8 cellular contexts compared by ENCODE assay signal in genomic region chr3:167684389-167684993, GRCh38. TPM values are rescaled to one million over a fixed set of nuclear protein-coding genes. Genes with fewer than 3 reads are reported as not detected.
A peak's percentile ranks its signal among the peaks of the same experiment; 100 is the strongest.
DNase-seq lines count a peak whose midpoint lies in the region; ATAC-seq lines count a peak whose summit lies in the region.

No MANE protein-coding gene starts in this region.

- ATAC-seq in GM19463 (IDR thresholded peaks at IDR 0.05; ENCODE audit: unreplicated experiment) (peak; percentile 78), HG03571 (IDR thresholded peaks at IDR 0.05; ENCODE audit: unreplicated experiment) (peak; percentile 69)
- ATAC-seq in activated T-helper 17 cell treated with anti-CD3 and anti-CD28 coated beads, Interleukin-2, amount 50 U/mL, for 72 hours (replicated peaks) = peak; percentile 59

- peaks cover 4% of the 10 kb centered on the region for H3K4me1 Mint-ChIP-seq in activated T-helper 17 cell treated with anti-CD3 and anti-CD28 coated beads, Interleukin-2, amount 50 U/mL, for 72 hours

- H3K36me3 Mint-ChIP-seq in activated T-helper 17 cell treated with anti-CD3 and anti-CD28 coated beads, Interleukin-2, amount 50 U/mL, for 72 hours (ENCODE audit: low read depth) = peaks cover 79% of the 10 kb centered on the region

- H3K9me3 Mint-ChIP-seq in activated T-helper 17 cell treated with anti-CD3 and anti-CD28 coated beads, Interleukin-2, amount 50 U/mL, for 72 hours = no peaks in the 10 kb centered on the region

- DNase-seq in EH (ENCODE audit: low read depth) = peak; percentile 63
- peak; percentile 65 for DNase-seq in NCI-H82 treated with DMSO at 0.1 percent for 48 hours (lab: John Stamatoyannopoulos, UW; ENCODE audit: unreplicated experiment)
- DNase-seq in glomerular visceral epithelial cell (ENCODE audit: extremely low spot score) = peak; percentile 52
- peak; percentile 63 for DNase-seq in renal cortical epithelial cell (ENCODE audit: low read depth)
- DNase-seq in NCI-H226 = no peak

- H3K27me3 Mint-ChIP-seq in activated T-helper 17 cell treated with anti-CD3 and anti-CD28 coated beads, Interleukin-2, amount 50 U/mL, for 72 hours = no peaks in the 10 kb centered on the region

- H3K4me3 Mint-ChIP-seq in activated T-helper 17 cell treated with anti-CD3 and anti-CD28 coated beads, Interleukin-2, amount 50 U/mL, for 72 hours = no peak overlapping the region

- H3K27ac Mint-ChIP-seq in activated T-helper 17 cell treated with anti-CD3 and anti-CD28 coated beads, Interleukin-2, amount 50 U/mL, for 72 hours = no peak overlapping the region

RNA-seq across cellular contexts. Expression of gene WDR49, which starts 30.7 kb away (rescaled TPM):
- total RNA-seq in activated T-helper 17 cell treated with anti-CD3 and anti-CD28 coated beads, Interleukin-2, amount 50 U/mL, for 72 hours = under 1 TPM; 0.42 to 0.71 TPM
- 0.50 and 0.87 TPM in 2 replicates for total RNA-seq in renal cortical epithelial cell

RNA-seq across cellular contexts. Expression of gene PDCD10, which starts 50.2 kb away (rescaled TPM):
- 10 to 100 TPM; 81.9 to 83.9 TPM for total RNA-seq in activated T-helper 17 cell treated with anti-CD3 and anti-CD28 coated beads, Interleukin-2, amount 50 U/mL, for 72 hours
- 133 and 153 TPM in 2 replicates for total RNA-seq in renal cortical epithelial cell

RNA-seq across cellular contexts. Expression of gene SERPINI1, which starts 51.0 kb away (rescaled TPM):
- total RNA-seq in activated T-helper 17 cell treated with anti-CD3 and anti-CD28 coated beads, Interleukin-2, amount 50 U/mL, for 72 hours = 1 to 10 TPM; 1.7 to 4.0 TPM
- 3.3 and 4.8 TPM in 2 replicates for total RNA-seq in renal cortical epithelial cell
